ENCODE assay signal across 8 cellular contexts in the genomic region with DNA sequence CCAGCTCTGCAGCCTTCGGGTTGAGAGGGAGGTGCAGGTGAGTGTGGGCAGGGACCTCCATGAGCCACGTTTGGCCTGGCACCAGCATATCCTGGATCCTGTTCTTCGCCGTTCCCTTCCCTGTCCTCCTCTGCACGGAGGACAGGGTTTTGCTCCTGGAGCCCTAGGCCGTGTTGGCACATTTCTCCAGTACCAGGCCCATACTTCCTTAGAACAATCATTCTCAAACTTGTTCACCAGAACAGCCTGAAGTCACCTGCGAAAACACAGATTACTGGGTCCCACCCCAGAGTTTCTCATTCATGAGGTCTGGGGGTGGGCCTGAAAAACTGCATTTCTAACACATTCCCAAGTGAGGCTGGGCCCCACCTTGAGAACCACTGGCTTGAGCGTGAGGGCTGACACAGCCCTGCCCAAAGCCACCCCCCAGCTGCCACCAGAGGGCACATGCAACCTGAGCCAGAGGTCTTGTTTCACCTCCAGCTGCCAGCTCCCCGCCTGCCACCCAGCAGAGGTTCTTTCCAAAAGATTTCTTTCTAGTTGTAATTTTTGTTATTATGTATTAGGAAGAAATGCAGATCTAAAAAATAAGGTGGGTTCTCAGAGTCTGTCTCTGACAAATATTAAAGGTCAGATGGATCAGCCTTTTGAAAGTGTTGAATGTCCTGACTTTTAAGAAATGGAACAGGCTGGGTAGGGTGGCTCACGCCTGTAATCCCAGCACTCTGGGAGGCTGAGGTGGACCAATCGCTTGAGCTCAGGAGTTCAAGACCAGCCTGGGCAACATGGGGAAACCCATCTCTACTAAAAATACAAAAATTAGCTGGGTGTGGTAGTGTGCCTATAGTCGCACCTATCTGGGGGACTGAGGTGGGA. TPM values are rescaled to one million over a fixed set of nuclear protein-coding genes. Genes with fewer than 3 reads are reported as not detected.
DNase-seq lines count a peak whose midpoint lies in the region; ATAC-seq and TF ChIP-seq lines count a peak whose summit lies in the region.

No MANE protein-coding gene starts in this region.

- no peak overlapping the region for H3K4me3 ChIP-seq in fibroblast of the aortic adventitia (ENCODE audit: low read depth, low read length)
- H3K4me3 ChIP-seq in gastrocnemius medialis: no peak overlapping the region

- no peak for TF ChIP-seq POLR2A in gastrocnemius medialis (IDR thresholded peaks at IDR 0.05)

- peaks cover 0 to 14% of the 10 kb centered on the region in 2 donors for H3K36me3 ChIP-seq in gastrocnemius medialis

- H3K9me3 ChIP-seq in gastrocnemius medialis: no peaks in the 10 kb centered on the region

- intact Hi-C loops in gastrocnemius medialis (cut with DNase I; ENCODE audit: low total_unique reads): loop anchor here (2.0 kb wide), 1 partner anchor 39 kb away; a partner anchor contains a TSS

- ATAC-seq in gastrocnemius medialis: peak; percentile 85 to 86
- ATAC-seq in GM18870 (IDR thresholded peaks at IDR 0.05; ENCODE audit: unreplicated experiment): no peak
- ATAC-seq in HG02798 (IDR thresholded peaks at IDR 0.05; ENCODE audit: poor library complexity, unreplicated experiment): no peak

- in situ Hi-C loops in gastrocnemius medialis (cut with MboI; ENCODE audit: low sequenced_read_pairs in 4 of 4): no loop called here

- peaks cover 12 to 13% of the 10 kb centered on the region in 2 donors for H3K4me1 ChIP-seq in gastrocnemius medialis

- H3K27ac ChIP-seq in gastrocnemius medialis: peak overlapping the region in 3 of 4 donors; percentile 16 to 51 (median 47)

- TF ChIP-seq CTCF in GM12873 (IDR thresholded peaks at IDR 0.05; ENCODE audit: insufficient read depth, low read depth, low read length, missing control alignments) (peak; percentile 70), fibroblast of the aortic adventitia (IDR thresholded peaks at IDR 0.05; ENCODE audit: insufficient read depth, low read length) (peak; percentile 24), gastrocnemius medialis (IDR thresholded peaks at IDR 0.05 in 4 of 5, conservative IDR thresholded peaks at IDR 0.05 in 1 of 5) (peak; percentile 60 to 80 (median 72))

- DNase-seq in NCI-H2196 treated with DMSO at 0.1 percent for 48 hours (lab: John Stamatoyannopoulos, UW; ENCODE audit: unreplicated experiment): peak; percentile 39
- DNase-seq in activated T-cell treated with anti-CD3 and anti-CD28 coated beads for 48 hours (ENCODE audit: low read depth): peak; percentile 56
- no peak for DNase-seq in fibroblast of the aortic adventitia (ENCODE audit: low read depth)
- peak; percentile 51 to 71 for DNase-seq in gastrocnemius medialis
- no peak for DNase-seq in HuH-7.5 (ENCODE audit: low spot score)

- H3K27me3 ChIP-seq in gastrocnemius medialis: no peaks in the 10 kb centered on the region

RNA-seq across cellular contexts. Expression of a gene that starts 39.6 kb away (rescaled TPM):
- total RNA-seq in fibroblast of the aortic adventitia (ENCODE audit: low replicate concordance) (5.3 and 12.4 TPM in 2 replicates), gastrocnemius medialis (10 to 100 TPM in 3 of 4 donors, 1 to 10 TPM in 1; 10.0 to 17.9 (median 14.2) TPM)

Comparison
In these comparisons a context has a peak if more than half of its experiments do, and no peak if none do; other contexts are left out.
1. DNase-seq: peak in NCI-H2196 treated with DMSO at 0.1 percent for 48 hours (single experiment), activated T-cell treated with anti-CD3 and anti-CD28 coated beads for 48 hours (single experiment) and gastrocnemius medialis (2 of 2); none in fibroblast of the aortic adventitia (single experiment) and HuH-7.5 (single experiment).
2. ATAC-seq: peak in gastrocnemius medialis (2 of 2); none in GM18870 (single experiment) and HG02798 (single experiment).
3. Peak in every context shown above with its lines, with median percentiles within 50 percentile points of each other: CTCF ChIP-seq.